ENCODE assay signal across 8 cellular contexts in the genomic region with DNA sequence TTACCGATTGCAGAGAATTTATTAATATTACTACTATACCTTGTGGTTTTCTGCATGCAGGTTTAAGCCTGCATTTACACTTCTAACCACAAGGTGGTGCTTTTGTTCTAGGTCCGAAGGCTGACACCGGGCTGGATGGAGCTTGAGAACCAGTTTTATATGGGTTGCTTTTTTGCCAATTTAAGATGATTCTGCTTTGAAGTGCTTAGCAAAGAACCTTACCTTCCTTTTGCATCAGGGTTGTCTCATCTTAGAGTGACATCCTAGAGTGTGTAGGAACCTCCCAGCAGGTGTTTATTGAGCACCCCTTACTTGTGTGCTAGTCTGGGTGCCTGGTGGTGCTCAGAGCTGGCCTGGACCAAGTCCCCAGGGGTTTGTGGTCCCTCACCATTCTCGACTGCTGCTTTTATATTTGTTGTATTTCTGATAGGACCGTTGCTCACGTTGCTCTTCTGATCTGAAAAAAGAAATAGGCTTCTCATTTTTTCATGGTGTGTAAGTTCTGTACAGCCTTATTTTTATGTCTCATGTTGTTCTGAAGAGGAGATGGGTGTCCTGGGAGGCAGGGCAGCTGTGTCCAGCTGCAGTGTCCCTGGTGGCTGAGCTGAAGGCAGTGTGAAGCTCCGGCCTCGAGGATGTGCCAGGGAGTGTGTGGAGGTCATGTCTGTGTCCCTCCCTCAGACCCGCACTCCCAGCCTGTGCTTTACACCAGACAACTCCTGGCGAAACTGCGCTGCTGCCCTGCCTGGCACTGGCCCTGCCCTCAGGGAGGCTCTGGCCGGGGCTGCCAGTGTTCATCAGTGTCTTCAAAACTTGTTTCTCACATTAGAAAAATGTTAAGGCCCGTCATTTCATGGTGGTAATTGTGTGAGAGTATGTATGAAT. TPM values are rescaled to one million over a fixed set of nuclear protein-coding genes. Genes with fewer than 3 reads are reported as not detected.
A peak's percentile ranks its signal among the peaks of the same experiment; 100 is the strongest.
DNase-seq lines count a peak whose midpoint lies in the region; ATAC-seq, FAIRE-seq and TF ChIP-seq lines count a peak whose summit lies in the region.

No MANE protein-coding gene starts in this region.

- POLR2A ChIA-PET in HepG2 (lab: Yijun Ruan, JAX), result no interaction called here

- H3K27ac ChIP-seq in SU-DHL-6 (ENCODE audit: low read depth, low read length) (peak overlapping the region; percentile 78), HepG2 (ENCODE audit: extremely low read length, insufficient read depth, low read length) (no peak overlapping the region)

- no peaks in the 10 kb centered on the region for H3K27me3 ChIP-seq in SU-DHL-6 (ENCODE audit: low read length)
- no peaks in the 10 kb centered on the region for H3K27me3 ChIP-seq in HepG2 (ENCODE audit: control insufficient read depth in 1 of 2, insufficient read depth in 2 of 2, low read length in 2 of 2)

- no peak overlapping the region for H2AFZ ChIP-seq in SU-DHL-6 (ENCODE audit: low read depth, low read length, severe bottlenecking)
- no peak overlapping the region for H2AFZ ChIP-seq in HepG2 (ENCODE audit: low read length)

- ATAC-seq in HepG2, result no peak
- ATAC-seq in stimulated activated memory B cell treated with anti-CD40 and anti-IgM and Interleukin-4, amounts not matched to agents 10 μg/mL and 1 μg/mL and 100 μg/mL, for 72 hours, result peak; percentile 95

- H3K36me3 Mint-ChIP-seq in stimulated activated memory B cell treated with anti-CD40 and anti-IgM and Interleukin-4, amounts not matched to agents 10 μg/mL and 1 μg/mL and 100 μg/mL, for 72 hours, result peaks cover 40% of the 10 kb centered on the region

- no peak overlapping the region for H3K4me3 ChIP-seq in SU-DHL-6 (ENCODE audit: insufficient read depth, low read length, poor library complexity, severe bottlenecking)
- H3K4me3 ChIP-seq in HepG2 (replicated peaks in 1 of 3; ENCODE audit: insufficient read depth in 1 of 3, low read depth in 2 of 3, low read length in 3 of 3), result no peak overlapping the region

- BruUV-seq in HepG2 (replicated peaks; lab: Mats Ljungman, UMichigan), result no TSS peak

- peaks cover 11% of the 10 kb centered on the region for H3F3A ChIP-seq in SU-DHL-6 (ENCODE audit: insufficient read depth)

- WGBS in HepG2 (ENCODE audit: low lambda C conversion rate), result 57% methylated on average over 13 of the region's 13 CpGs

- peak overlapping the region; percentile 58 for H3K4me3 Mint-ChIP-seq in stimulated activated memory B cell treated with anti-CD40 and anti-IgM and Interleukin-4, amounts not matched to agents 10 μg/mL and 1 μg/mL and 100 μg/mL, for 72 hours

- H3K79me2 ChIP-seq in SU-DHL-6 (ENCODE audit: insufficient read depth, low read length) (peaks cover 44% of the 10 kb centered on the region), HepG2 (ENCODE audit: insufficient read depth, low read length) (peaks cover 67% of the 10 kb centered on the region)

- no peaks in the 10 kb centered on the region for H3K9me2 ChIP-seq in SU-DHL-6 (replicated peaks; ENCODE audit: insufficient read depth, low read length)

- peaks cover 51% of the 10 kb centered on the region for H3K4me1 ChIP-seq in HepG2 (ENCODE audit: insufficient read depth, low read length)

- H3K36me3 ChIP-seq in SU-DHL-6 (ENCODE audit: low read length) (no peaks in the 10 kb centered on the region), HepG2 (replicated peaks in 1 of 2; ENCODE audit: control insufficient read depth in 1 of 2, insufficient read depth in 2 of 2, low read length in 2 of 2) (peaks cover 2 to 3% of the 10 kb centered on the region in 2 experiments; a peak in 2 of 5 replicates)

- DNase-seq in activated CD4-positive, CD25-positive, alpha-beta regulatory T cell treated with anti-CD3 and anti-CD28 coated beads, Interleukin-2, amount 50 U/mL, for 16 hours (ENCODE audit: low read depth, low spot score), result peak; percentile 18
- DNase-seq in activated CD4-positive, CD25-positive, alpha-beta regulatory T cell treated with anti-CD3 and anti-CD28 coated beads, Interleukin-2, amount 50 U/mL, for 72 hours, result no peak
- DNase-seq in H54 (ENCODE audit: insufficient read length, low spot score) (peak; percentile 77), MV-4-11 (lab: John Stamatoyannopoulos, UW) (peak; percentile 40), HepG2 (ENCODE audit: low spot score) (peak; percentile 44)
- peak; percentile 49 for DNase-seq in central memory CD4-positive, alpha-beta T cell

- peaks cover 59% of the 10 kb centered on the region for H3K4me1 Mint-ChIP-seq in stimulated activated memory B cell treated with anti-CD40 and anti-IgM and Interleukin-4, amounts not matched to agents 10 μg/mL and 1 μg/mL and 100 μg/mL, for 72 hours

- H4K20me1 ChIP-seq in SU-DHL-6 (ENCODE audit: low read depth, low read length) (peaks cover 4% of the 10 kb centered on the region; the same call in 1 of the 2 replicates), HepG2 (ENCODE audit: insufficient read depth, low read length) (peaks cover 5% of the 10 kb centered on the region; the same call in 1 of the 2 replicates)

- TF ChIP-seq CTCF in SU-DHL-6 (IDR thresholded peaks at IDR 0.05; ENCODE audit: insufficient read depth, low read length, poor library complexity, severe bottlenecking), result peak; percentile 79
- TF ChIP-seq CTCF in HepG2 (CRISPR knock-in tag; IDR thresholded peaks at IDR 0.05), result peak; percentile 79

- CTCF ChIA-PET in HepG2 (lab: Yijun Ruan, JAX; ENCODE audit: low intra/inter-chr PET ratio, low total read pairs), result interaction anchor here (2.5 kb wide), 1 partner anchor 22 kb away, joined by 19 read pairs; no protein-coding TSS in a partner anchor

- TF ChIP-seq RAD21 in HepG2 (CRISPR knock-in tag; IDR thresholded peaks at IDR 0.05), result peak; percentile 61

- in situ Hi-C loops in HepG2 (cut with HindIII; ENCODE audit: extremely low pct_ligation_motif_present, low pct_unique_long_range_greater_than_20kb), result no loop called here

- H3K27me3 Mint-ChIP-seq in stimulated activated memory B cell treated with anti-CD40 and anti-IgM and Interleukin-4, amounts not matched to agents 10 μg/mL and 1 μg/mL and 100 μg/mL, for 72 hours, result no peaks in the 10 kb centered on the region

- no peak for TF ChIP-seq EP300 in HepG2 (IDR thresholded peaks at IDR 0.05; ENCODE audit: low read depth in 2 of 2, low read length in 2 of 2)
- no peak for TF ChIP-seq EP300 in HepG2 (CRISPR knock-in tag; IDR thresholded peaks at IDR 0.05; ENCODE audit: borderline replicate concordance)

- no peaks in the 10 kb centered on the region for H3K9me3 ChIP-seq in SU-DHL-6 (ENCODE audit: insufficient read depth, low read length)
- no peaks in the 10 kb centered on the region for H3K9me3 ChIP-seq in HepG2 (ENCODE audit: low read length)

- peak; percentile 58 for FAIRE-seq in H54 (lab: Jason Lieb, UNC)
- peak; percentile 87 for FAIRE-seq in HepG2 (lab: Jason Lieb, UNC)

- H3K9me3 Mint-ChIP-seq in stimulated activated memory B cell treated with anti-CD40 and anti-IgM and Interleukin-4, amounts not matched to agents 10 μg/mL and 1 μg/mL and 100 μg/mL, for 72 hours, result no peaks in the 10 kb centered on the region

- TF ChIP-seq POLR2A in H54 (IDR thresholded peaks at IDR 0.05; ENCODE audit: low read depth, low read length) (no peak), HepG2 (IDR thresholded peaks at IDR 0.05; ENCODE audit: insufficient read depth in 1 of 2, low read depth in 2 of 2, low read length in 2 of 2) (no peak)

- H3K9ac ChIP-seq in SU-DHL-6 (ENCODE audit: low read length), result peak overlapping the region; percentile 31; the same call in 1 of the 2 replicates
- H3K9ac ChIP-seq in HepG2 (ENCODE audit: insufficient read depth, low read depth, low read length), result no peak overlapping the region; the same call in 1 of the 2 replicates

- H3K4me2 ChIP-seq in SU-DHL-6 (ENCODE audit: low read depth, low read length, poor library complexity, severe bottlenecking) (peak overlapping the region; percentile 41), HepG2 (ENCODE audit: low read depth, low read length) (no peak overlapping the region)

- intact Hi-C loops in HepG2 (cut with micrococcal nuclease; ENCODE audit: unreplicated experiment), result loop anchor here (1.0 to 5.0 kb wide), 3 partner anchors 22 to 114 kb away; partner anchors contain the start of gene ARRDC1

- peak overlapping the region; percentile 91 for H3K27ac Mint-ChIP-seq in stimulated activated memory B cell treated with anti-CD40 and anti-IgM and Interleukin-4, amounts not matched to agents 10 μg/mL and 1 μg/mL and 100 μg/mL, for 72 hours

TF ChIP-seq in HepG2, 621 proteins besides CTCF, POLR2A, EP300 and RAD21 (continues in another document):
- TF ChIP-seq STAG1 (CRISPR knock-in tag; IDR thresholded peaks at IDR 0.05) (peak; percentile 77), PPARG (CRISPR knock-in tag; conservative IDR thresholded peaks at IDR 0.05) (0 out of 2 replicates have a peak, but pooled peaks have one; percentile 19)

RNA-seq across cellular contexts. Expression of gene EHMT1, which starts 54.3 kb away (rescaled TPM):
- total RNA-seq in HepG2 (2016; rRNA removed; fragmentation: Illumina TruSeq; extraction: Trizol), result 19.2 and 23.0 TPM in 2 replicates
- total RNA-seq in HepG2 (2016; cell fraction: cytosol; rRNA removed; fragmentation: Illumina TruSeq; extraction: Trizol; ENCODE audit: low read depth), result 32.6 and 34.0 TPM in 2 replicates
- 15.2 and 25.2 TPM in 2 replicates for total RNA-seq in HepG2 (2016; cell fraction: insoluble cytoplasmic fraction; rRNA removed; fragmentation: Illumina TruSeq; extraction: Trizol)
- total RNA-seq in HepG2 (2016; cell fraction: membrane; rRNA removed; fragmentation: Illumina TruSeq; extraction: Trizol), result 17.9 and 21.2 TPM in 2 replicates
- total RNA-seq in HepG2 (2016; cell fraction: nucleus; rRNA removed; fragmentation: Illumina TruSeq; extraction: Trizol), result 21.3 and 28.8 TPM in 2 replicates
- 27.1 and 32.7 TPM in 2 replicates for polyA plus RNA-seq in HepG2 (2011; rRNA removed)
- polyA plus RNA-seq in HepG2 (2011; cell fraction: cytosol; rRNA removed), result 15.3 and 21.9 TPM in 2 replicates
- 115 and 134 TPM in 2 replicates for polyA plus RNA-seq in HepG2 (2011; cell fraction: nucleus; rRNA removed)
- polyA plus RNA-seq in HepG2 (2012), result 23.7 and 24.3 TPM in 2 replicates
- 2.4 TPM in 2 replicates for polyA plus RNA-seq in HepG2 (2016; cell fraction: cytosol; fragmentation: Illumina TruSeq; extraction: Trizol; ENCODE audit: low read depth)
- polyA plus RNA-seq in HepG2 (2016; cell fraction: insoluble cytoplasmic fraction; fragmentation: Illumina TruSeq; extraction: Trizol; ENCODE audit: low read depth), result 15.9 and 22.8 TPM in 2 replicates
- polyA plus RNA-seq in HepG2 (2016; cell fraction: membrane; fragmentation: Illumina TruSeq; extraction: Trizol; ENCODE audit: low read depth), result 6.3 and 6.9 TPM in 2 replicates
- 70.5 and 71.6 TPM in 2 replicates for polyA plus RNA-seq in HepG2 (2016; cell fraction: nucleus; fragmentation: Illumina TruSeq; extraction: Trizol; ENCODE audit: insufficient read depth, low read depth)
- polyA minus RNA-seq in HepG2 (2011; rRNA and poly(A)+ RNA removed; ENCODE audit: low replicate concordance), result 74.8 and 208 TPM in 2 replicates
- polyA minus RNA-seq in HepG2 (2011; cell fraction: cytosol; rRNA and poly(A)+ RNA removed), result 20.1 and 23.4 TPM in 2 replicates
- 41.9 and 46.2 TPM in 2 replicates for polyA minus RNA-seq in HepG2 (2011; cell fraction: nucleus; rRNA and poly(A)+ RNA removed)
